11 cellular contexts compared by ENCODE assay signal in genomic region chr6:41527721-41528408, GRCh38. TPM values are rescaled to one million over a fixed set of nuclear protein-coding genes. Genes with fewer than 3 reads are reported as not detected.
DNase-seq lines count a peak whose midpoint lies in the region; ATAC-seq, FAIRE-seq and TF ChIP-seq lines count a peak whose summit lies in the region.
"Had no signal": no experiment of that assay in that cellular context is flagged by ENCODE, and none has a peak within 500 bp of the region (broad histone marks: within the 10 kb centered on the region; RNA-seq: fewer than 3 reads in every experiment).

No MANE protein-coding gene starts in this region.

- FAIRE-seq in frontal cortex (lab: Jason Lieb, UNC): no peak

- peaks cover 56% of the 10 kb centered on the region for H3K27me3 Mint-ChIP-seq in activated T-helper 2 cell treated with anti-CD3 and anti-CD28 coated beads, Interferon-gamma antibody, Interleukin-2, Interleukin-4, amounts not matched to agents 10 μg/mL and 5 μg/mL and 100 μg/mL, durations not matched to agents 14 hours and 24 hours and 36 hours (ENCODE audit: low read depth)
- peaks cover 8% of the 10 kb centered on the region for H3K27me3 Mint-ChIP-seq in activated T-cell treated with anti-CD3 and anti-CD28 coated beads, Interleukin-2, amount 50 U/mL, for 4 hours (ENCODE audit: low read depth)

- H3K27ac Mint-ChIP-seq in activated T-helper 2 cell treated with anti-CD3 and anti-CD28 coated beads, Interferon-gamma antibody, Interleukin-2, Interleukin-4, amounts not matched to agents 10 μg/mL and 5 μg/mL and 100 μg/mL, durations not matched to agents 14 hours and 24 hours and 36 hours: no peak overlapping the region
- H3K27ac Mint-ChIP-seq: activated naive CD4-positive, alpha-beta T cell treated with anti-CD3 and anti-CD28 coated beads, Interleukin-2, amount 50 U/mL, for 24 hours had no signal

- intact Hi-C loops in sciatic nerve (cut with DNase I): no loop called here
- intact Hi-C loops in activated T-helper 2 cell treated with anti-CD3 and anti-CD28 coated beads, Interferon-gamma antibody, Interleukin-2, Interleukin-4, amounts not matched to agents 10 μg/mL and 5 μg/mL and 100 μg/mL, durations not matched to agents 14 hours and 24 hours and 36 hours (cut with micrococcal nuclease): no loop called here

- no peak overlapping the region for H3K4me3 Mint-ChIP-seq in activated T-helper 2 cell treated with anti-CD3 and anti-CD28 coated beads, Interferon-gamma antibody, Interleukin-2, Interleukin-4, amounts not matched to agents 10 μg/mL and 5 μg/mL and 100 μg/mL, durations not matched to agents 14 hours and 24 hours and 36 hours (ENCODE audit: low read depth)
- no peak overlapping the region for H3K4me3 Mint-ChIP-seq in activated T-cell treated with anti-CD3 and anti-CD28 coated beads, Interleukin-2, amount 50 U/mL, for 4 hours
- H3K4me3 Mint-ChIP-seq: activated naive CD4-positive, alpha-beta T cell treated with anti-CD3 and anti-CD28 coated beads, Interleukin-2, amount 50 U/mL, for 24 hours had no signal

- ATAC-seq in sciatic nerve (peak; percentile 38), HG02610 (IDR thresholded peaks at IDR 0.05; ENCODE audit: unreplicated experiment) (no peak)
- ATAC-seq in activated T-cell treated with anti-CD3 and anti-CD28 coated beads, Interleukin-2, amount 50 U/mL, for 4 hours: no peak

- no peak overlapping the region for H3K4me3 ChIP-seq in fibroblast of pulmonary artery (replicated peaks; ENCODE audit: low read depth, low read length)

- H3K9me3 Mint-ChIP-seq in activated T-helper 2 cell treated with anti-CD3 and anti-CD28 coated beads, Interferon-gamma antibody, Interleukin-2, Interleukin-4, amounts not matched to agents 10 μg/mL and 5 μg/mL and 100 μg/mL, durations not matched to agents 14 hours and 24 hours and 36 hours: no peaks in the 10 kb centered on the region
- no peaks in the 10 kb centered on the region for H3K9me3 Mint-ChIP-seq in activated T-cell treated with anti-CD3 and anti-CD28 coated beads, Interleukin-2, amount 50 U/mL, for 4 hours
- H3K9me3 Mint-ChIP-seq: activated naive CD4-positive, alpha-beta T cell treated with anti-CD3 and anti-CD28 coated beads, Interleukin-2, amount 50 U/mL, for 24 hours had no signal

- DNase-seq in GM03348 (ENCODE audit: low spot score) (peak; percentile 45), fibroblast of pulmonary artery (ENCODE audit: low read depth) (peak; percentile 38), sciatic nerve (ENCODE audit: low spot score) (no peak), frontal cortex (ENCODE audit: low spot score in 2 of 2) (no peak)
- no peak for DNase-seq in activated T-helper 2 cell treated with anti-CD3 and anti-CD28 coated beads, Interferon-gamma antibody, Interleukin-2, Interleukin-4, amounts not matched to agents 10 μg/mL and 5 μg/mL and 100 μg/mL, durations not matched to agents 14 hours and 24 hours and 36 hours (ENCODE audit: low spot score)
- no peak for DNase-seq in activated T-cell treated with anti-CD3 and anti-CD28 coated beads, Interleukin-2, amount 50 U/mL, for 4 hours
- DNase-seq: mammary epithelial cell; NK-92 treated with Interleukin-12 subunit alpha and Interleukin-12 subunit beta, amount 100 ng/mL, for 24 hours had no signal

- TF ChIP-seq CTCF in fibroblast of pulmonary artery (IDR thresholded peaks at IDR 0.05; ENCODE audit: low read length, missing control alignments): no peak

- peaks cover 16% of the 10 kb centered on the region for H3K4me1 Mint-ChIP-seq in activated T-helper 2 cell treated with anti-CD3 and anti-CD28 coated beads, Interferon-gamma antibody, Interleukin-2, Interleukin-4, amounts not matched to agents 10 μg/mL and 5 μg/mL and 100 μg/mL, durations not matched to agents 14 hours and 24 hours and 36 hours (ENCODE audit: low read depth)
- peaks cover 25% of the 10 kb centered on the region for H3K4me1 Mint-ChIP-seq in activated T-cell treated with anti-CD3 and anti-CD28 coated beads, Interleukin-2, amount 50 U/mL, for 4 hours (ENCODE audit: low read depth)

- H3K36me3 Mint-ChIP-seq in activated T-helper 2 cell treated with anti-CD3 and anti-CD28 coated beads, Interferon-gamma antibody, Interleukin-2, Interleukin-4, amounts not matched to agents 10 μg/mL and 5 μg/mL and 100 μg/mL, durations not matched to agents 14 hours and 24 hours and 36 hours (ENCODE audit: low read depth): no peaks in the 10 kb centered on the region
- no peaks in the 10 kb centered on the region for H3K36me3 Mint-ChIP-seq in activated T-cell treated with anti-CD3 and anti-CD28 coated beads, Interleukin-2, amount 50 U/mL, for 4 hours (ENCODE audit: insufficient read depth)
- H3K36me3 Mint-ChIP-seq: activated naive CD4-positive, alpha-beta T cell treated with anti-CD3 and anti-CD28 coated beads, Interleukin-2, amount 50 U/mL, for 24 hours had no signal

TF ChIP-seq in PFSK-1, 5 proteins besides CTCF, POLR2A, EP300 and RAD21:
- TF ChIP-seq TAF1 (IDR thresholded peaks at IDR 0.05; ENCODE audit: borderline replicate concordance, insufficient read depth, low read length): no peak
- TF ChIP-seq POLR2AphosphoS5 (IDR thresholded peaks at IDR 0.05; ENCODE audit: low read depth, low read length): 0 out of 2 replicates have a peak, but pooled peaks have one; percentile 25
- no peak for TF ChIP-seq SIN3A (IDR thresholded peaks at IDR 0.05; ENCODE audit: borderline replicate concordance, insufficient read depth, low read length)

RNA-seq across cellular contexts. Expression of gene FOXP4, which starts 18.3 kb away (rescaled TPM):
- polyA plus RNA-seq in PFSK-1 (2012; ENCODE audit: insufficient read length, low read depth): 73.2 TPM
- 39.2 TPM for total RNA-seq in sciatic nerve
- 9.6 and 9.7 TPM in 2 replicates for total RNA-seq in activated T-helper 2 cell treated with anti-CD3 and anti-CD28 coated beads, Interferon-gamma antibody, Interleukin-2, Interleukin-4, amounts not matched to agents 10 μg/mL and 5 μg/mL and 100 μg/mL, durations not matched to agents 14 hours and 24 hours and 36 hours
- total RNA-seq in frontal cortex: 0.82 TPM
- total RNA-seq in activated T-cell treated with anti-CD3 and anti-CD28 coated beads, Interleukin-2, amount 50 U/mL, for 4 hours: 10 to 100 TPM; 23.0 to 38.6 (median 28.2) TPM

Comparison
In these comparisons a context has a peak if more than half of its experiments do, and no peak if none do; other contexts are left out.
1. DNase-seq: peak in GM03348 (single experiment) and fibroblast of pulmonary artery (single experiment); none in sciatic nerve (single experiment), activated T-helper 2 cell treated with anti-CD3 and anti-CD28 coated beads, Interferon-gamma antibody, Interleukin-2, Interleukin-4, amounts not matched to agents 10 μg/mL and 5 μg/mL and 100 μg/mL, durations not matched to agents 14 hours and 24 hours and 36 hours (single experiment), frontal cortex (0 of 2) and activated T-cell treated with anti-CD3 and anti-CD28 coated beads, Interleukin-2, amount 50 U/mL, for 4 hours (single experiment).